ENCODE assay signal across 1 cellular context in genomic region chr13:31050486-31051400, GRCh38.
TF ChIP-seq lines count a peak whose summit lies in the region.

No MANE protein-coding gene starts in this region.

TF ChIP-seq in HCT116, 20 proteins besides CTCF, POLR2A, EP300 and RAD21 (continued from another document):
- no peak for TF ChIP-seq ZBTB33 (IDR thresholded peaks at IDR 0.05; ENCODE audit: extremely low read depth, insufficient replicate concordance, low read length)
- no peak for TF ChIP-seq ATF3 (IDR thresholded peaks at IDR 0.05)
- no peak for TF ChIP-seq REST (IDR thresholded peaks at IDR 0.05; ENCODE audit: low read depth)
- no peak for TF ChIP-seq YY1 (IDR thresholded peaks at IDR 0.05; ENCODE audit: extremely low read depth, insufficient replicate concordance, low read depth, low read length)
- TF ChIP-seq EGR1 (IDR thresholded peaks at IDR 0.05; ENCODE audit: low read depth) = no peak
- no peak for TF ChIP-seq CBX3 (IDR thresholded peaks at IDR 0.05; ENCODE audit: low read depth)
- TF ChIP-seq EZH2phosphoT487 (IDR thresholded peaks at IDR 0.05; ENCODE audit: borderline replicate concordance) = no peak
TF ChIP-seq in HCT116: peak in this region for 0.
